29 cellular contexts compared by ENCODE assay signal in genomic region chr3:156175570-156175969, GRCh38. TPM values are rescaled to one million over a fixed set of nuclear protein-coding genes. Genes with fewer than 3 reads are reported as not detected.
DNase-seq lines count a peak whose midpoint lies in the region; ATAC-seq and TF ChIP-seq lines count a peak whose summit lies in the region.
"Had no signal": no experiment of that assay in that cellular context is flagged by ENCODE, and none has a peak within 500 bp of the region (broad histone marks: within the 10 kb centered on the region; RNA-seq: fewer than 3 reads in every experiment).

No MANE protein-coding gene starts in this region.

- H3K4me3 ChIP-seq in fibroblast of the aortic adventitia (ENCODE audit: low read depth, low read length) = no peak overlapping the region
- H3K4me3 ChIP-seq: heart right ventricle, right atrium auricular region, thoracic aorta had no signal

- H3K27ac ChIP-seq in C4-2B = peak overlapping the region; percentile 3
- H3K27ac ChIP-seq: heart right ventricle, right atrium auricular region, thoracic aorta had no signal

- ATAC-seq in GM21390 (IDR thresholded peaks at IDR 0.05; ENCODE audit: unreplicated experiment) = no peak
- ATAC-seq: HCT116; heart right ventricle; stimulated activated naive CD8-positive, alpha-beta T cell treated with anti-CD3 and anti-CD28 coated beads, Interleukin-15, Interleukin-2, amounts not matched to agents 100 U/mL and 50 U/mL, for 24 hours had no signal

- TF ChIP-seq CTCF in C4-2B (conservative IDR thresholded peaks at IDR 0.05) (no peak), fibroblast of the aortic adventitia (IDR thresholded peaks at IDR 0.05; ENCODE audit: insufficient read depth, low read length) (no peak)

- DNase-seq in HT1080 (ENCODE audit: low read depth) (peak; percentile 57), SHP77 (lab: John Stamatoyannopoulos, UW) (peak; percentile 78 to 79), fibroblast of the aortic adventitia (ENCODE audit: low read depth) (peak; percentile 73), NCI-H524 treated with DMSO at 0.1 percent for 48 hours (lab: John Stamatoyannopoulos, UW) (no peak), COLO668 (lab: John Stamatoyannopoulos, UW; ENCODE audit: unreplicated experiment) (no peak)
- DNase-seq: activated CD4-positive, alpha-beta T cell treated with anti-CD3 and anti-CD28 coated beads, Interleukin-2, amount 10 ng/mL, durations not matched to agents 7 days and 5 days; activated gamma-delta T cell; activated naive CD8-positive, alpha-beta T cell treated with anti-CD3 and anti-CD28 coated beads, Interleukin-2, amount 10 ng/mL, durations not matched to agents 7 days and 5 days; activated T-cell treated with anti-CD3 and anti-CD28 coated beads, Interleukin-2, amount 50 U/mL, for 24 hours; aorta; erythroblast; foreskin melanocyte; heart right ventricle; naive B cell; NCI-H1092; NCI-H187; NCI-H526 treated with DMSO at 0.1 percent for 48 hours; posterior cingulate gyrus; SIG-M5; stimulated activated CD4-positive, alpha-beta T cell treated with anti-CD3 and anti-CD28 coated beads, Interleukin-1b, Interleukin-23, amount 100 ng/mL, for 48 hours; stimulated activated naive CD8-positive, alpha-beta T cell treated with anti-CD3 and anti-CD28 coated beads, Interleukin-15, Interleukin-2, amounts not matched to agents 100 U/mL and 50 U/mL, for 24 hours; T1000 had no signal

RNA-seq across cellular contexts. Expression of gene KCNAB1, which starts 55.2 kb away (rescaled TPM):
- total RNA-seq in HT1080 (2014; rRNA removed; shearing (Covaris generic)) = 1.9 and 2.4 TPM in 2 replicates
- 2.4 and 5.3 TPM in 2 replicates for polyA plus RNA-seq in HT1080 (2015; cell fraction: cytosol; rRNA removed)
- 0.61 and 1.5 TPM in 2 replicates for polyA plus RNA-seq in HT1080 (2015; cell fraction: nucleus; rRNA removed)
- 3.3 and 9.2 TPM in 2 replicates for total RNA-seq in fibroblast of the aortic adventitia (ENCODE audit: low replicate concordance)
- total RNA-seq: activated CD4-positive, alpha-beta T cell treated with anti-CD3 and anti-CD28 coated beads, Interleukin-2, amount 10 ng/mL, durations not matched to agents 7 days and 5 days; kidney epithelial cell had no signal
- polyA plus RNA-seq: BJ had no signal

Comparison
In these comparisons a context has a peak if more than half of its experiments do, and no peak if none do; other contexts are left out.
1. DNase-seq: peak in HT1080 (single experiment), SHP77 (2 of 2) and fibroblast of the aortic adventitia (single experiment); none in NCI-H524 treated with DMSO at 0.1 percent for 48 hours (single experiment) and COLO668 (single experiment).